33 cellular contexts compared by ENCODE assay signal in the genomic region with DNA sequence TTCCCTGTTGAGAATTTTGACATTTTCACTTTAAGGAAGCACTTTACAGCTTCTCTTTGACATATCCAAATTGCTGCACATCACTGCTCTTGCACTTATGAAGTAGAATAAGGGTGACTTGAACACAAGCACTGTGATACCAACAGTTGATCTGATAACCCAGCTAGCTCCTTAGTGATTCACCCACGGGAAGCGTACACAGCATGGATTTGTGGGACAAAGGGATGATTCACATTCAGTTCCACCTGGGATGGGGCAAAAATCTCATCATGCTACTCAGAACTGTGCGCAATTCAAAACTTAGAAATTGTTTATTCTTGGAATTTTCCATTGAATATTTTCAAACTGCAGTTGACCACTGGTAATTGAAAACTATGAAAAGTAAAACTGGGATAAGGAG.
"Had no signal": no experiment of that assay in that cellular context is flagged by ENCODE, and none has a peak within 500 bp of the region (broad histone marks: within the 10 kb centered on the region; RNA-seq: fewer than 3 reads in every experiment).

No MANE protein-coding gene starts in this region.

- H3K4me3 ChIP-seq: breast epithelium, gastrocnemius medialis, left lung, lower lobe of right lung, neural progenitor cell, psoas muscle, smooth muscle cell, thyroid gland, upper lobe of right lung had no signal

- H3K9me3 ChIP-seq: gastrocnemius medialis, thyroid gland, upper lobe of right lung had no signal

- H3K9ac ChIP-seq: neural progenitor cell, parathyroid adenoma had no signal

- H2AFZ ChIP-seq: neural progenitor cell, parathyroid adenoma had no signal

- FAIRE-seq: colon, endometrium, islet of Langerhans had no signal

- H3K79me2 ChIP-seq: parathyroid adenoma had no signal

- H3K27me3 ChIP-seq: breast epithelium, gastrocnemius medialis, left lung, neural progenitor cell, thyroid gland, upper lobe of right lung had no signal

- H3K4me1 ChIP-seq: breast epithelium, gastrocnemius medialis, left lung, lower lobe of right lung, neural progenitor cell, parathyroid adenoma, psoas muscle, thyroid gland, upper lobe of right lung had no signal

- H3K4me2 ChIP-seq: neural progenitor cell, smooth muscle cell had no signal

- H3K27ac ChIP-seq: breast epithelium, gastrocnemius medialis, left lung, lower lobe of right lung, neural progenitor cell, parathyroid adenoma, psoas muscle, thyroid gland, upper lobe of right lung, WERI-Rb-1 had no signal

- ATAC-seq: activated CD4-positive, CD25-positive, alpha-beta regulatory T cell treated with anti-CD3 and anti-CD28 coated beads, Interleukin-2, amount 50 U/mL, for 24 hours; activated naive CD8-positive, alpha-beta T cell treated with anti-CD3 and anti-CD28 coated beads, Interleukin-2, amount 50 U/mL, for 24 hours; gastrocnemius medialis; left lung; lower lobe of right lung; natural killer cell; psoas muscle; stimulated activated memory B cell treated with anti-CD40 and anti-IgM and Interleukin-4, amounts not matched to agents 10 μg/mL and 1 μg/mL and 100 μg/mL, for 72 hours; stimulated activated naive CD8-positive, alpha-beta T cell treated with anti-CD3 and anti-CD28 coated beads, Interleukin-15, amount 100 ng/mL, for 72 hours; upper lobe of right lung had no signal

- DNase-seq: activated CD4-positive, alpha-beta T cell treated with anti-CD3 and anti-CD28 coated beads for 48 hours; activated CD4-positive, alpha-beta T cell treated with anti-CD3 and anti-CD28 coated beads, Interleukin-2, amount 50 U/mL, for 48 hours; activated CD8-positive, alpha-beta memory T cell treated with anti-CD3 and anti-CD28 coated beads for 24 hours; activated gamma-delta T cell; activated naive CD8-positive, alpha-beta T cell treated with anti-CD3 and anti-CD28 coated beads, Interleukin-2, amount 50 U/mL, for 24 hours; dermis blood vessel endothelial cell; effector CD4-positive, alpha-beta T cell; gastrocnemius medialis; glutamatergic neuron; left lung; lower lobe of right lung; mesenchymal stem cell; natural killer cell; occipital lobe; psoas muscle; stimulated activated CD4-positive, alpha-beta T cell treated with anti-CD3 and anti-CD28 coated beads, Interleukin-1b, Interleukin-23, amount 100 ng/mL, for 48 hours; stimulated activated CD4-positive, alpha-beta T cell treated with anti-CD3 and anti-CD28 coated beads, Interleukin-4, amount 100 ng/mL, for 4 hours; stimulated activated CD8-positive, alpha-beta memory T cell treated with anti-CD3 and anti-CD28 coated beads, Interleukin-4, amount 100 ng/mL, for 48 hours; stimulated activated naive CD8-positive, alpha-beta T cell treated with anti-CD3 and anti-CD28 coated beads, Interleukin-15, amount 100 ng/mL, for 72 hours; substantia nigra; T-helper 9 cell; thyroid gland; upper lobe of right lung; WERI-Rb-1 had no signal

- H3K36me3 ChIP-seq: breast epithelium, gastrocnemius medialis, left lung, lower lobe of right lung, neural progenitor cell, thyroid gland, upper lobe of right lung, WERI-Rb-1 had no signal
